Comparison of ENCODE assay signal across 8 cellular contexts in genomic region chr9:92886846-92887610, GRCh38. TPM values are rescaled to one million over a fixed set of nuclear protein-coding genes. Genes with fewer than 3 reads are reported as not detected.
DNase-seq lines count a peak whose midpoint lies in the region; ATAC-seq and TF ChIP-seq lines count a peak whose summit lies in the region.
"Not testable (repeated sequence)": the region's sequence is repeated elsewhere in the genome, so short reads cannot be mapped to it uniquely, and the experiment has no call there.

No MANE protein-coding gene starts in this region.

- not testable (repeated sequence) for H3K27me3 Mint-ChIP-seq in CD4-positive, alpha-beta T cell; T-helper 17 cell

- H3K27ac ChIP-seq in CD4-positive, alpha-beta T cell (ENCODE audit: low read depth, low read length); HL-60 (replicated peaks): not testable (repeated sequence)

- TF ChIP-seq POLR2A in NB4 (IDR thresholded peaks at IDR 0.05; ENCODE audit: extremely low read depth, insufficient read length), result not testable (repeated sequence)

- not testable (repeated sequence) for H3K9me3 Mint-ChIP-seq in CD4-positive, alpha-beta T cell

- not testable (repeated sequence) for H3K4me3 ChIP-seq in HL-60 (replicated peaks; ENCODE audit: insufficient read depth, low read length); NB4 (ENCODE audit: low read depth, low read length)

- DNase-seq in CD4-positive, alpha-beta T cell, result peak in 8 of 10 experiments; percentile 31 to 71 (median 38)
- DNase-seq in HL-60 (ENCODE audit: low read depth in 1 of 2, low spot score in 1 of 2), result peak; percentile 61 to 66
- peak; percentile 65 for DNase-seq in NB4 (ENCODE audit: low read depth)
- peak; percentile 27 to 41 for DNase-seq in NOMO-1 (lab: John Stamatoyannopoulos, UW; ENCODE audit: unreplicated experiment in 2 of 2)
- DNase-seq in T-helper 17 cell, result peak in 1 of 3 donors; percentile 40
- peak; percentile 60 for DNase-seq in activated CD8-positive, alpha-beta memory T cell treated with anti-CD3 and anti-CD28 coated beads for 24 hours
- peak; percentile 78 for DNase-seq in central memory CD4-positive, alpha-beta T cell
- DNase-seq in renal cortical epithelial cell (ENCODE audit: low read depth), result peak; percentile 5

- ATAC-seq in CD4-positive, alpha-beta T cell (ENCODE audit: poor library complexity), result peak; percentile 80
- ATAC-seq in T-helper 17 cell, result peak; percentile 92

- H3K27ac Mint-ChIP-seq in CD4-positive, alpha-beta T cell, result peak overlapping the region; percentile 86
- H3K27ac Mint-ChIP-seq in T-helper 17 cell, result peak overlapping the region; percentile 91

- TF ChIP-seq CTCF in CD4-positive, alpha-beta T cell (IDR thresholded peaks at IDR 0.05); HL-60 (IDR thresholded peaks at IDR 0.05; ENCODE audit: insufficient read depth, low read length); NB4 (IDR thresholded peaks at IDR 0.05; ENCODE audit: low read depth, low read length): not testable (repeated sequence)

- not testable (repeated sequence) for H3K27me3 ChIP-seq in CD4-positive, alpha-beta T cell (ENCODE audit: control insufficient read depth, insufficient read depth, low read length); HL-60 (ENCODE audit: insufficient read depth, poor library complexity, severe bottlenecking)

- POLR2A ChIA-PET in CD4-positive, alpha-beta T cell (lab: Charles Lee), result interaction anchor here (0.8 to 2.3 kb wide), 6 partner anchors 10 to 77 kb away, joined by 3 to 16 read pairs (median 3); no protein-coding TSS in a partner anchor

- CTCF ChIA-PET in CD4-positive, alpha-beta T cell (lab: Charles Lee), result not testable (repeated sequence)

- H3K36me3 Mint-ChIP-seq in CD4-positive, alpha-beta T cell (ENCODE audit: low read depth); T-helper 17 cell (ENCODE audit: low read depth): not testable (repeated sequence)

- H3K9me3 ChIP-seq in CD4-positive, alpha-beta T cell (ENCODE audit: control insufficient read depth, low read length); T-helper 17 cell (ENCODE audit: control insufficient read depth, low read length, poor library complexity, severe bottlenecking): not testable (repeated sequence)

- intact Hi-C loops in CD4-positive, alpha-beta T cell (cut with DNase I, micrococcal nuclease), result loop anchor here in 1 of 2 experiments (2.0 to 5.0 kb wide), 2 partner anchors 65 to 78 kb away; no protein-coding TSS in a partner anchor

- H3K4me3 Mint-ChIP-seq in CD4-positive, alpha-beta T cell, result peak overlapping the region; percentile 77
- H3K4me3 Mint-ChIP-seq in T-helper 17 cell, result peak overlapping the region; percentile 61

- peaks cover 86% of the 10 kb centered on the region for H3K4me1 Mint-ChIP-seq in CD4-positive, alpha-beta T cell (ENCODE audit: low read depth)
- H3K4me1 Mint-ChIP-seq in T-helper 17 cell, result peaks cover 34% of the 10 kb centered on the region

RNA-seq across cellular contexts. Expression of gene ZNF484, which starts 9.2 kb away (rescaled TPM):
- total RNA-seq in CD4-positive, alpha-beta T cell, result 10 to 100 TPM; 13.3 to 13.6 TPM
- 10 to 100 TPM; 13.5 to 14.7 TPM for total RNA-seq in T-helper 17 cell
- total RNA-seq in renal cortical epithelial cell, result 13.0 and 23.5 TPM in 2 replicates
